In genomic region chr19:10553943-10554381, GRCh38 we compare ENCODE assay signal across 9 cellular contexts. TPM values are rescaled to one million over a fixed set of nuclear protein-coding genes. Genes with fewer than 3 reads are reported as not detected.
DNase-seq lines count a peak whose midpoint lies in the region; ATAC-seq and TF ChIP-seq lines count a peak whose summit lies in the region.
"Had no signal": no experiment of that assay in that cellular context is flagged by ENCODE, and none has a peak within 500 bp of the region (broad histone marks: within the 10 kb centered on the region; RNA-seq: fewer than 3 reads in every experiment).

No MANE protein-coding gene starts in this region.

- H3K27ac Mint-ChIP-seq in natural killer cell, result peak overlapping the region; percentile 94

- H3K27ac ChIP-seq in ovary, result no peak overlapping the region
- no peak overlapping the region for H3K27ac ChIP-seq in mesenchymal stem cell (ENCODE audit: low read length, poor library complexity, severe bottlenecking)

- H4K91ac ChIP-seq in mesenchymal stem cell (ENCODE audit: low read length), result no peak overlapping the region

- H3K14ac ChIP-seq in mesenchymal stem cell (ENCODE audit: low read length in 2 of 2), result no peak overlapping the region

- no peak overlapping the region for H2AK5ac ChIP-seq in mesenchymal stem cell (ENCODE audit: low read length, severe bottlenecking)

- no peak for TF ChIP-seq EP300 in ovary (IDR thresholded peaks at IDR 0.05)

- TF ChIP-seq POLR2A in ovary (IDR thresholded peaks at IDR 0.05), result no peak

- H3K4me3 Mint-ChIP-seq in natural killer cell, result peak overlapping the region; percentile 75

- no peaks in the 10 kb centered on the region for H3K27me3 Mint-ChIP-seq in natural killer cell (ENCODE audit: low read depth in 2 of 2)

- no peak overlapping the region for H2BK15ac ChIP-seq in mesenchymal stem cell (ENCODE audit: low read depth, poor library complexity, severe bottlenecking)

- H3K4me1 ChIP-seq in ovary (ENCODE audit: insufficient read depth) (no peaks in the 10 kb centered on the region), mesenchymal stem cell (ENCODE audit: control insufficient read depth, insufficient read depth, low read depth, low read length) (no peaks in the 10 kb centered on the region)

- ATAC-seq in HG03108 (IDR thresholded peaks at IDR 0.05; ENCODE audit: unreplicated experiment) (peak; percentile 61), natural killer cell (peak; percentile 66 to 82 (median 81))
- ATAC-seq: SK-N-SH treated with all-trans-retinoic acid at 6 μM for 48 hours had no signal

- no peaks in the 10 kb centered on the region for H3K36me3 Mint-ChIP-seq in natural killer cell

- no peak overlapping the region for H3K4me2 ChIP-seq in mesenchymal stem cell (ENCODE audit: low read length, poor library complexity, severe bottlenecking)

- H3K36me3 ChIP-seq in ovary (no peaks in the 10 kb centered on the region), mesenchymal stem cell (ENCODE audit: control insufficient read depth in 1 of 2, insufficient read depth in 2 of 2, low read depth in 1 of 2, low read length in 2 of 2) (peaks cover 74 to 82% of the 10 kb centered on the region in 2 experiments)

- no peak overlapping the region for H3K18ac ChIP-seq in mesenchymal stem cell (ENCODE audit: low read depth in 1 of 2, low read length in 2 of 2)

- no peak overlapping the region for H2AFZ ChIP-seq in mesenchymal stem cell (ENCODE audit: low read depth, low read length)

- intact Hi-C loops in natural killer cell (cut with micrococcal nuclease) (loop anchor here (1.0 to 2.0 kb wide), 2 partner anchors 12 to 43 kb away; partner anchors contain the start of gene KRI1), ovary (cut with DNase I) (no loop called here)

- in situ Hi-C loops in GM13976 (cut with MboI; ENCODE audit: low sequenced_read_pairs, unreplicated experiment), result no loop called here
- in situ Hi-C loops in G401 (cut with HindIII; ENCODE audit: low sequenced_read_pairs), result no loop called here

- H3K79me1 ChIP-seq in mesenchymal stem cell (replicated peaks; ENCODE audit: low read length, poor library complexity, severe bottlenecking), result peaks cover 17% of the 10 kb centered on the region

- no peak overlapping the region for H3K23ac ChIP-seq in mesenchymal stem cell (ENCODE audit: low read length in 2 of 2)

- no peak overlapping the region for H3K4ac ChIP-seq in mesenchymal stem cell (ENCODE audit: low read depth in 1 of 2, low read length in 2 of 2)

- DNase-seq in GM13976 (ENCODE audit: low spot score), result peak; percentile 80
- DNase-seq in activated CD8-positive, alpha-beta memory T cell treated with anti-CD3 and anti-CD28 coated beads, Interleukin-2, amount 50 U/mL, for 48 hours, result peak; percentile 79
- DNase-seq in natural killer cell, result peak; percentile 56
- DNase-seq in G401 (ENCODE audit: low spot score), result no peak
- no peak for DNase-seq in HuH-7 (ENCODE audit: low spot score)
- DNase-seq in ovary, result no peak
- no peak for DNase-seq in mesenchymal stem cell

- H3K4me1 Mint-ChIP-seq in natural killer cell, result peaks cover 30 to 50% of the 10 kb centered on the region in 2 donors

- H3K9me3 Mint-ChIP-seq in natural killer cell, result no peaks in the 10 kb centered on the region

- no peak overlapping the region for H4K8ac ChIP-seq in mesenchymal stem cell (ENCODE audit: low read length)

- H2BK120ac ChIP-seq in mesenchymal stem cell (ENCODE audit: low read depth, low read length), result no peak overlapping the region

- H2BK12ac ChIP-seq in mesenchymal stem cell (ENCODE audit: low read length in 2 of 2), result no peak overlapping the region

- WGBS in ovary, 3 donors, result 43 to 55% (median 53%) methylated on average over 9 to 12 of the region's 12 CpGs
- WGBS in mesenchymal stem cell, result 93% methylated on average over 12 of the region's 12 CpGs

- TF ChIP-seq CTCF in GM13976 (IDR thresholded peaks at IDR 0.05; ENCODE audit: borderline replicate concordance, control extremely low read depth, extremely low read depth, insufficient read depth, missing control alignments) (no peak), natural killer cell (IDR thresholded peaks at IDR 0.05) (no peak), ovary (IDR thresholded peaks at IDR 0.05) (no peak)

- H3K9ac ChIP-seq in mesenchymal stem cell (ENCODE audit: low read length), result no peak overlapping the region

- no peak overlapping the region for H2BK5ac ChIP-seq in mesenchymal stem cell (ENCODE audit: low read depth, low read length, poor library complexity, severe bottlenecking)

- H3K27me3 ChIP-seq in ovary (no peaks in the 10 kb centered on the region), mesenchymal stem cell (ENCODE audit: control insufficient read depth in 1 of 2, insufficient read depth in 1 of 2, low read length in 2 of 2) (no peaks in the 10 kb centered on the region)

- H3K9me3 ChIP-seq in ovary, result no peaks in the 10 kb centered on the region
- no peaks in the 10 kb centered on the region for H3K9me3 ChIP-seq in mesenchymal stem cell (ENCODE audit: control insufficient read depth, low read length)

- H3K4me3 ChIP-seq in ovary, result no peak overlapping the region
- H3K4me3 ChIP-seq in mesenchymal stem cell (ENCODE audit: insufficient read depth in 1 of 2, low read depth in 1 of 2, low read length in 2 of 2), result no peak overlapping the region

RNA-seq across cellular contexts. Expression of gene ATG4D, which starts 10.3 kb away (rescaled TPM):
- total RNA-seq in natural killer cell (100 to 1,000 TPM; 128 to 155 (median 138) TPM), ovary (10 to 100 TPM; 13.9 to 26.9 (median 24.1) TPM)
- 50.9 and 58.5 TPM in 2 replicates for total RNA-seq in G401 (2014; rRNA removed; shearing (Covaris generic))
- 10 to 100 TPM in 1 of 2 donors, 1 to 10 TPM in 1; 3.1 to 20.8 TPM for polyA plus RNA-seq in ovary
- 15.9 TPM for polyA plus RNA-seq in mesenchymal stem cell (2013, experiment 1 of 2)
- 16.0 TPM for polyA plus RNA-seq in mesenchymal stem cell (2013, experiment 2 of 2)

RNA-seq across cellular contexts. Expression of gene KRI1, which starts 11.8 kb away (rescaled TPM):
- 10 to 100 TPM; 36.6 to 53.0 (median 49.5) TPM for total RNA-seq in natural killer cell
- 17.4 and 27.0 TPM in 2 replicates for total RNA-seq in G401 (2014; rRNA removed; shearing (Covaris generic))
- 10 to 100 TPM; 12.3 to 28.9 (median 23.6) TPM for total RNA-seq in ovary
- 10 to 100 TPM; 20.1 to 24.2 TPM for polyA plus RNA-seq in ovary
- 12.8 TPM for polyA plus RNA-seq in mesenchymal stem cell (2013, experiment 1 of 2)
- 12.4 TPM for polyA plus RNA-seq in mesenchymal stem cell (2013, experiment 2 of 2)

RNA-seq across cellular contexts. Expression of gene CDKN2D, which starts 14.8 kb away (rescaled TPM):
- total RNA-seq in natural killer cell (100 to 1,000 TPM in 2 of 3 donors, 10 to 100 TPM in 1; 82.7 to 102 (median 101) TPM), ovary (1 to 10 TPM; 4.4 to 7.4 (median 5.6) TPM)
- 12.4 and 15.6 TPM in 2 replicates for total RNA-seq in G401 (2014; rRNA removed; shearing (Covaris generic))
- 1 to 10 TPM; 2.8 to 7.6 TPM for polyA plus RNA-seq in ovary
- 6.9 TPM for polyA plus RNA-seq in mesenchymal stem cell (2013, experiment 1 of 2)
- polyA plus RNA-seq in mesenchymal stem cell (2013, experiment 2 of 2), result 6.6 TPM

RNA-seq across cellular contexts. Expression of gene AP1M2, which starts 33.1 kb away (rescaled TPM):
- total RNA-seq in natural killer cell (1 to 10 TPM in 1 of 3 donors, not detected in 2; 1.3 TPM), ovary (10 to 100 TPM in 1 of 7 donors, 1 to 10 TPM in 4, under 1 TPM in 1, not detected in 1; 0.86 to 45.5 (median 3.8) TPM)
- 75.0 and 80.7 TPM in 2 replicates for total RNA-seq in G401 (2014; rRNA removed; shearing (Covaris generic))
- polyA plus RNA-seq in ovary, result under 1 TPM; 0.19 to 0.40 TPM
- 1.3 TPM for polyA plus RNA-seq in mesenchymal stem cell (2013, experiment 1 of 2)
- polyA plus RNA-seq in mesenchymal stem cell (2013, experiment 2 of 2), result 2.3 TPM

RNA-seq across cellular contexts. Expression of gene S1PR5, which starts 36.7 kb away (rescaled TPM):
- total RNA-seq in natural killer cell, result 100 to 1,000 TPM; 307 to 433 (median 368) TPM
- 13.5 and 22.1 TPM in 2 replicates for total RNA-seq in G401 (2014; rRNA removed; shearing (Covaris generic))
- total RNA-seq in ovary, result under 1 TPM in 6 of 7 donors, not detected in 1; 0.12 to 0.57 (median 0.32) TPM
- polyA plus RNA-seq in ovary, result 1 to 10 TPM in 1 of 2 donors, under 1 TPM in 1; 0.33 to 1.4 TPM
- 5.2 TPM for polyA plus RNA-seq in mesenchymal stem cell (2013, experiment 1 of 2)
- polyA plus RNA-seq in mesenchymal stem cell (2013, experiment 2 of 2), result 5.2 TPM

Comparison
In these comparisons a context has a peak if more than half of its experiments do, and no peak if none do; other contexts are left out.
1. DNase-seq: peak in GM13976 (single experiment), activated CD8-positive, alpha-beta memory T cell treated with anti-CD3 and anti-CD28 coated beads, Interleukin-2, amount 50 U/mL, for 48 hours (single experiment) and natural killer cell (single experiment); none in G401 (single experiment), HuH-7 (single experiment), ovary (0 of 5) and mesenchymal stem cell (single experiment).